Comparison of ENCODE assay signal across 27 cellular contexts in the genomic region with DNA sequence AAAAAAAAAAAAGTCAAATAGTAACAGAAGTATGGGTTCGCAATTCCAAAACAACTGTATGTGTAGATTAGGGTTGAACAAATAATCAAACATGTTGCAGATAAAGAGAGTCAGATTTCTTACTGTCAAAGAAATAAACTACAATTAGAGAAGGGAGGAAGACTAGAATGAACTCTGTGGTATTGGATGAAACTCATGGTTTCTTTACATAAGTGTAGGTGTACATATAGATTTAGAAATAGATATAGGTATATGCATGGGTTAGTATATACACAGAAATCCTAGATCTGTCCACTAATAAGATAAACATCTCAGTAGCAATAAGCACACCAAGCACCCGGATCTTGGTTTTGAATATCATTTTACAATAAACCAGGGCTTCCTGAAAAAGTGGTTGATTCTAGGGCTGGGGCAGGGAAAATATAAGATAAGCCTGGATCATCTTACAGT.
"Had no signal": no experiment of that assay in that cellular context is flagged by ENCODE, and none has a peak within 500 bp of the region (broad histone marks: within the 10 kb centered on the region; RNA-seq: fewer than 3 reads in every experiment).

No MANE protein-coding gene starts in this region.

- H3K9me3 Mint-ChIP-seq: activated T-cell treated with anti-CD3 and anti-CD28 coated beads, Interleukin-2, amount 50 U/mL, for 4 hours; activated T-helper 1 cell treated with anti-CD3 and anti-CD28 coated beads, Interleukin-12 subunit alpha, Interleukin-12 subunit beta, Interleukin-2, Interleukin-4 antibody, amounts not matched to agents 30 ng/mL and 10 ng/mL and 1 ng/mL, durations not matched to agents 14 hours and 24 hours and 36 hours; central memory CD8-positive, alpha-beta T cell had no signal

- H3K4me3 Mint-ChIP-seq: activated CD4-positive, alpha-beta memory T cell treated with anti-CD3 and anti-CD28 coated beads for 36 hours; activated CD4-positive, alpha-beta T cell treated with anti-CD3 and anti-CD28 coated beads for 36 hours; activated naive CD4-positive, alpha-beta T cell treated with anti-CD3 and anti-CD28 coated beads for 36 hours; activated T-cell treated with anti-CD3 and anti-CD28 coated beads, Interleukin-2, amount 50 U/mL, for 4 hours; activated T-helper 1 cell treated with anti-CD3 and anti-CD28 coated beads, Interleukin-12 subunit alpha, Interleukin-12 subunit beta, Interleukin-2, Interleukin-4 antibody, amounts not matched to agents 30 ng/mL and 10 ng/mL and 1 ng/mL, durations not matched to agents 14 hours and 24 hours and 36 hours; central memory CD8-positive, alpha-beta T cell; WTC11 had no signal

- H3K4me1 Mint-ChIP-seq: activated CD4-positive, alpha-beta T cell treated with anti-CD3 and anti-CD28 coated beads for 36 hours had no signal

- ATAC-seq: activated CD4-positive, alpha-beta T cell treated with anti-CD3 and anti-CD28 coated beads for 36 hours; activated CD4-positive, CD25-positive, alpha-beta regulatory T cell treated with anti-CD3 and anti-CD28 coated beads, Interleukin-2, amount 50 U/mL, for 24 hours; activated naive CD4-positive, alpha-beta T cell treated with anti-CD3 and anti-CD28 coated beads, Interleukin-2, amount 50 U/mL, for 72 hours; activated T-cell treated with anti-CD3 and anti-CD28 coated beads, Interleukin-2, amount 50 U/mL, for 4 hours; K562; WTC11 had no signal

- H3K27ac Mint-ChIP-seq: activated CD4-positive, alpha-beta memory T cell treated with anti-CD3 and anti-CD28 coated beads for 36 hours; activated CD4-positive, alpha-beta T cell treated with anti-CD3 and anti-CD28 coated beads for 36 hours; activated naive CD4-positive, alpha-beta T cell treated with anti-CD3 and anti-CD28 coated beads for 36 hours; activated naive CD4-positive, alpha-beta T cell treated with anti-CD3 and anti-CD28 coated beads, Interleukin-2, amount 50 U/mL, for 72 hours; activated T-helper 1 cell treated with anti-CD3 and anti-CD28 coated beads, Interleukin-12 subunit alpha, Interleukin-12 subunit beta, Interleukin-2, Interleukin-4 antibody, amounts not matched to agents 30 ng/mL and 10 ng/mL and 1 ng/mL, durations not matched to agents 14 hours and 24 hours and 36 hours; WTC11 had no signal

- DNase-seq: activated CD4-positive, alpha-beta memory T cell treated with anti-CD3 and anti-CD28 coated beads for 36 hours; activated CD4-positive, alpha-beta T cell treated with anti-CD3 and anti-CD28 coated beads for 36 hours; activated CD4-positive, alpha-beta T cell treated with anti-CD3 and anti-CD28 coated beads, Interleukin-2, amount 50 U/mL, for 1 hour; activated CD8-positive, alpha-beta memory T cell treated with anti-CD3 and anti-CD28 coated beads, Interleukin-2, amount 50 U/mL, for 4 hours; activated gamma-delta T cell treated with Interleukin-2 at 50 U/mL for 16 hours; activated naive CD4-positive, alpha-beta T cell treated with anti-CD3 and anti-CD28 coated beads for 36 hours; activated T-cell treated with anti-CD3 and anti-CD28 coated beads for 4 hours; activated T-cell treated with anti-CD3 and anti-CD28 coated beads, Interleukin-2, amount 50 U/mL, for 4 hours; amniotic stem cell; aorta; NCI-H1105 treated with DMSO at 0.1 percent for 48 hours; NCI-H1436 treated with DMSO at 0.1 percent for 48 hours; NCI-H1694 treated with DMSO at 0.1 percent for 48 hours; NCI-H2029; NCI-H510A; NCI-H526; NCI-H748 treated with DMSO at 0.1 percent for 48 hours; Right ventricle myocardium superior; SW 1271; T-helper 1 cell had no signal

- H3K36me3 ChIP-seq: cardiac muscle cell had no signal

- H3K4me3 ChIP-seq: cardiac muscle cell, K562 had no signal

- H3K27ac ChIP-seq: cardiac muscle cell had no signal

- H3K27me3 Mint-ChIP-seq: activated CD4-positive, alpha-beta memory T cell treated with anti-CD3 and anti-CD28 coated beads for 36 hours; activated CD4-positive, alpha-beta T cell treated with anti-CD3 and anti-CD28 coated beads for 36 hours; central memory CD8-positive, alpha-beta T cell had no signal

- H3K27me3 ChIP-seq: cardiac muscle cell had no signal
